17 cellular contexts compared by ENCODE assay signal in genomic region chr22:23187871-23188700, GRCh38. TPM values are rescaled to one million over a fixed set of nuclear protein-coding genes. Genes with fewer than 3 reads are reported as not detected.
DNase-seq lines count a peak whose midpoint lies in the region; ATAC-seq and TF ChIP-seq lines count a peak whose summit lies in the region.
"Had no signal": no experiment of that assay in that cellular context is flagged by ENCODE, and none has a peak within 500 bp of the region (broad histone marks: within the 10 kb centered on the region; RNA-seq: fewer than 3 reads in every experiment).

No MANE protein-coding gene starts in this region.

- peaks cover 52 to 100% (median 97%) of the 10 kb centered on the region in 10 experiments for H3K4me1 ChIP-seq in BLaER1 treated with 17β-estradiol and CSF1 and Interleukin-3, amounts not matched to agents 10 nM and 100 nM

- H3K4me3 Mint-ChIP-seq in HFFc6, result peak overlapping the region; percentile 41
- H3K4me3 Mint-ChIP-seq in dendritic cell treated with granulocyte-macrophage colony-stimulating factor and Interleukin-4, amounts not matched to agents 40 ng/mL and 50 ng/mL, for 4 days, result no peak overlapping the region
- no peak overlapping the region for H3K4me3 Mint-ChIP-seq in nephron progenitor cell
- H3K4me3 Mint-ChIP-seq in stimulated activated naive B cell treated with anti-CD40 and anti-IgM and Interleukin-4, amounts not matched to agents 10 μg/mL and 1 μg/mL and 100 μg/mL, for 72 hours, result no peak overlapping the region
- H3K4me3 Mint-ChIP-seq: CD14-positive monocyte; stimulated activated naive CD8-positive, alpha-beta T cell treated with anti-CD3 and anti-CD28 coated beads, Interleukin-15, amount 100 ng/mL, for 72 hours had no signal

- ATAC-seq in GM18907 (IDR thresholded peaks at IDR 0.05; ENCODE audit: unreplicated experiment), result no peak
- no peak for ATAC-seq in stimulated activated naive B cell treated with anti-CD40 and anti-IgM and Interleukin-4, amounts not matched to agents 10 μg/mL and 1 μg/mL and 100 μg/mL, for 72 hours (replicated peaks)
- ATAC-seq: esophagus mucosa; stimulated activated naive CD8-positive, alpha-beta T cell treated with anti-CD3 and anti-CD28 coated beads, Interleukin-15, amount 100 ng/mL, for 72 hours had no signal

- peaks cover 41% of the 10 kb centered on the region for H3K4me1 Mint-ChIP-seq in HFFc6 (ENCODE audit: low read depth)
- H3K4me1 Mint-ChIP-seq in dendritic cell treated with granulocyte-macrophage colony-stimulating factor and Interleukin-4, amounts not matched to agents 40 ng/mL and 50 ng/mL, for 4 days (ENCODE audit: low read depth), result peaks cover 60% of the 10 kb centered on the region
- peaks cover 71% of the 10 kb centered on the region for H3K4me1 Mint-ChIP-seq in nephron progenitor cell
- H3K4me1 Mint-ChIP-seq in stimulated activated naive B cell treated with anti-CD40 and anti-IgM and Interleukin-4, amounts not matched to agents 10 μg/mL and 1 μg/mL and 100 μg/mL, for 72 hours, result peaks cover 31 to 59% of the 10 kb centered on the region in 2 donors

- H3K9me3 Mint-ChIP-seq in HFFc6 (no peaks in the 10 kb centered on the region), nephron progenitor cell (no peaks in the 10 kb centered on the region)
- H3K9me3 Mint-ChIP-seq in dendritic cell treated with granulocyte-macrophage colony-stimulating factor and Interleukin-4, amounts not matched to agents 40 ng/mL and 50 ng/mL, for 4 days, result no peaks in the 10 kb centered on the region
- H3K9me3 Mint-ChIP-seq in stimulated activated naive B cell treated with anti-CD40 and anti-IgM and Interleukin-4, amounts not matched to agents 10 μg/mL and 1 μg/mL and 100 μg/mL, for 72 hours, result peaks cover 0 to 1% of the 10 kb centered on the region in 2 donors
- H3K9me3 Mint-ChIP-seq: stimulated activated naive CD8-positive, alpha-beta T cell treated with anti-CD3 and anti-CD28 coated beads, Interleukin-15, amount 100 ng/mL, for 72 hours had no signal

- intact Hi-C loops in dendritic cell treated with granulocyte-macrophage colony-stimulating factor and Interleukin-4, amounts not matched to agents 40 ng/mL and 50 ng/mL, for 4 days (cut with micrococcal nuclease), result no loop called here

- DNase-seq in HFFc6 (no peak), nephron progenitor cell (no peak), GF-D8 (lab: John Stamatoyannopoulos, UW) (no peak), putamen (ENCODE audit: low spot score) (no peak)
- no peak for DNase-seq in stimulated activated naive B cell treated with anti-CD40 and anti-IgM and Interleukin-4, amounts not matched to agents 10 μg/mL and 1 μg/mL and 100 μg/mL, for 72 hours
- DNase-seq: activated CD4-positive, alpha-beta T cell treated with anti-CD3 and anti-CD28 coated beads for 1 hour; Kasumi-1; NCI-H2171; posterior cingulate gyrus; stimulated activated naive CD8-positive, alpha-beta T cell treated with anti-CD3 and anti-CD28 coated beads, Interleukin-15, amount 100 ng/mL, for 72 hours had no signal

- peak overlapping the region in 10 of 11 experiments; percentile 0 to 99 (median 96); a peak in 18 of 22 replicates for H3K4me2 ChIP-seq in BLaER1 treated with 17β-estradiol and CSF1 and Interleukin-3, amounts not matched to agents 10 nM and 100 nM

- H3K27ac ChIP-seq in BLaER1 treated with 17β-estradiol and CSF1 and Interleukin-3, amounts not matched to agents 10 nM and 100 nM, result peak overlapping the region in 7 of 11 experiments; percentile 24 to 80 (median 74); a peak in 14 of 22 replicates
- H3K27ac ChIP-seq: cardiac muscle cell had no signal

- H3K27me3 Mint-ChIP-seq in HFFc6 (ENCODE audit: insufficient read depth), result no peaks in the 10 kb centered on the region; the same call in 1 of the 2 replicates
- H3K27me3 Mint-ChIP-seq in dendritic cell treated with granulocyte-macrophage colony-stimulating factor and Interleukin-4, amounts not matched to agents 40 ng/mL and 50 ng/mL, for 4 days, result no peaks in the 10 kb centered on the region
- peaks cover 3% of the 10 kb centered on the region for H3K27me3 Mint-ChIP-seq in nephron progenitor cell (ENCODE audit: low read depth, poor library complexity)
- no peaks in the 10 kb centered on the region for H3K27me3 Mint-ChIP-seq in stimulated activated naive B cell treated with anti-CD40 and anti-IgM and Interleukin-4, amounts not matched to agents 10 μg/mL and 1 μg/mL and 100 μg/mL, for 72 hours
- H3K27me3 Mint-ChIP-seq: stimulated activated naive CD8-positive, alpha-beta T cell treated with anti-CD3 and anti-CD28 coated beads, Interleukin-15, amount 100 ng/mL, for 72 hours had no signal

- H3K36me3 Mint-ChIP-seq in HFFc6 (ENCODE audit: low read depth) (peaks cover 6% of the 10 kb centered on the region), nephron progenitor cell (ENCODE audit: low read depth) (peaks cover 56% of the 10 kb centered on the region)
- H3K36me3 Mint-ChIP-seq in dendritic cell treated with granulocyte-macrophage colony-stimulating factor and Interleukin-4, amounts not matched to agents 40 ng/mL and 50 ng/mL, for 4 days (ENCODE audit: low read depth), result peaks cover 43% of the 10 kb centered on the region
- peaks cover 17 to 32% of the 10 kb centered on the region in 2 donors for H3K36me3 Mint-ChIP-seq in stimulated activated naive B cell treated with anti-CD40 and anti-IgM and Interleukin-4, amounts not matched to agents 10 μg/mL and 1 μg/mL and 100 μg/mL, for 72 hours

- peaks cover 15 to 96% (median 45%) of the 10 kb centered on the region in 11 experiments; a peak in 21 of 22 replicates for H4K20me1 ChIP-seq in BLaER1 treated with 17β-estradiol and CSF1 and Interleukin-3, amounts not matched to agents 10 nM and 100 nM

- no peak overlapping the region for H3K4me3 ChIP-seq in BLaER1 treated with 17β-estradiol and CSF1 and Interleukin-3, amounts not matched to agents 10 nM and 100 nM
- H3K4me3 ChIP-seq: cardiac muscle cell had no signal

- H3K9me3 ChIP-seq in BLaER1 treated with 17β-estradiol and CSF1 and Interleukin-3, amounts not matched to agents 10 nM and 100 nM (replicated peaks in 1 of 11), result no peaks in the 10 kb centered on the region

- TF ChIP-seq CTCF in HFFc6 (IDR thresholded peaks at IDR 0.05), result no peak
- TF ChIP-seq CTCF in nephron progenitor cell (IDR thresholded peaks at IDR 0.05), result no peak

- peak overlapping the region in 5 of 11 experiments; percentile 20 to 51 (median 39); a peak in 8 of 22 replicates for H3K9ac ChIP-seq in BLaER1 treated with 17β-estradiol and CSF1 and Interleukin-3, amounts not matched to agents 10 nM and 100 nM

- H3K27me3 ChIP-seq in BLaER1 treated with 17β-estradiol and CSF1 and Interleukin-3, amounts not matched to agents 10 nM and 100 nM, result no peaks in the 10 kb centered on the region
- H3K27me3 ChIP-seq: cardiac muscle cell had no signal

- peaks cover 8 to 79% (median 34%) of the 10 kb centered on the region in 11 experiments; a peak in 18 of 22 replicates for H3K36me3 ChIP-seq in BLaER1 treated with 17β-estradiol and CSF1 and Interleukin-3, amounts not matched to agents 10 nM and 100 nM
- H3K36me3 ChIP-seq: cardiac muscle cell had no signal

- peak overlapping the region; percentile 82 for H3K27ac Mint-ChIP-seq in HFFc6
- H3K27ac Mint-ChIP-seq in dendritic cell treated with granulocyte-macrophage colony-stimulating factor and Interleukin-4, amounts not matched to agents 40 ng/mL and 50 ng/mL, for 4 days, result peak overlapping the region; percentile 38
- peak overlapping the region; percentile 26 for H3K27ac Mint-ChIP-seq in nephron progenitor cell
- no peak overlapping the region for H3K27ac Mint-ChIP-seq in stimulated activated naive B cell treated with anti-CD40 and anti-IgM and Interleukin-4, amounts not matched to agents 10 μg/mL and 1 μg/mL and 100 μg/mL, for 72 hours
- H3K27ac Mint-ChIP-seq: stimulated activated naive CD8-positive, alpha-beta T cell treated with anti-CD3 and anti-CD28 coated beads, Interleukin-15, amount 100 ng/mL, for 72 hours had no signal

RNA-seq across cellular contexts. Expression of gene BCR, which starts 7.8 kb away (rescaled TPM):
- 10 to 100 TPM; 28.0 to 41.3 (median 31.3) TPM for total RNA-seq in HFFc6 (2021; fragmentation: NEBNext Ultra II Directional; extraction: Animal tissue kit (Norgen Biotek cat#: 25700))

RNA-seq across cellular contexts. Expression of gene RAB36, which starts 42.8 kb away (rescaled TPM):
- 1 to 10 TPM; 5.4 to 7.1 (median 6.3) TPM for total RNA-seq in HFFc6 (2021; fragmentation: NEBNext Ultra II Directional; extraction: Animal tissue kit (Norgen Biotek cat#: 25700))

RNA-seq across cellular contexts. Expression of gene RSPH14, which starts 46.3 kb away (rescaled TPM):
- not detected for total RNA-seq in HFFc6 (2021; fragmentation: NEBNext Ultra II Directional; extraction: Animal tissue kit (Norgen Biotek cat#: 25700))
- total RNA-seq: esophagus mucosa, mesenteric fat pad had no signal
